ENCODE assay signal across 37 cellular contexts in genomic region chr14:77199590-77199989, GRCh38. TPM values are rescaled to one million over a fixed set of nuclear protein-coding genes. Genes with fewer than 3 reads are reported as not detected.
"Had no signal": no experiment of that assay in that cellular context is flagged by ENCODE, and none has a peak within 500 bp of the region (broad histone marks: within the 10 kb centered on the region; RNA-seq: fewer than 3 reads in every experiment).

No MANE protein-coding gene starts in this region.

- H3K27ac ChIP-seq: brain microvascular endothelial cell, Peyer's patch, VCaP had no signal

- H3K36me3 Mint-ChIP-seq: activated naive CD4-positive, alpha-beta T cell treated with anti-CD3 and anti-CD28 coated beads, Interleukin-2, amount 50 U/mL, for 24 hours; activated naive CD8-positive, alpha-beta T cell treated with anti-CD3 and anti-CD28 coated beads, Interleukin-2, amount 10 ng/mL, durations not matched to agents 7 days and 5 days; T-cell had no signal

- H3K4me3 Mint-ChIP-seq: activated CD4-positive, alpha-beta T cell treated with anti-CD3 and anti-CD28 coated beads, Interleukin-2, amount 10 ng/mL, durations not matched to agents 24 days and 14 days; activated CD8-positive, alpha-beta T cell treated with anti-CD3 and anti-CD28 coated beads for 36 hours; activated naive CD4-positive, alpha-beta T cell treated with anti-CD3 and anti-CD28 coated beads, Interleukin-2, amount 50 U/mL, for 24 hours; activated naive CD8-positive, alpha-beta T cell treated with anti-CD3 and anti-CD28 coated beads, Interleukin-2, amount 10 ng/mL, durations not matched to agents 7 days and 5 days; activated T-cell treated with anti-CD3 and anti-CD28 coated beads, Interleukin-2, amount 50 U/mL, for 72 hours; T-cell had no signal

- H3K4me1 Mint-ChIP-seq: activated CD4-positive, alpha-beta T cell treated with anti-CD3 and anti-CD28 coated beads, Interleukin-2, amount 10 ng/mL, durations not matched to agents 24 days and 14 days; activated naive CD4-positive, alpha-beta T cell treated with anti-CD3 and anti-CD28 coated beads, Interleukin-2, amount 50 U/mL, for 24 hours; activated naive CD8-positive, alpha-beta T cell treated with anti-CD3 and anti-CD28 coated beads, Interleukin-2, amount 10 ng/mL, durations not matched to agents 7 days and 5 days; T-cell had no signal

- H3K9me3 Mint-ChIP-seq: activated CD4-positive, alpha-beta T cell treated with anti-CD3 and anti-CD28 coated beads, Interleukin-2, amount 10 ng/mL, durations not matched to agents 24 days and 14 days; activated CD8-positive, alpha-beta T cell treated with anti-CD3 and anti-CD28 coated beads for 36 hours; activated naive CD4-positive, alpha-beta T cell treated with anti-CD3 and anti-CD28 coated beads, Interleukin-2, amount 50 U/mL, for 24 hours; activated naive CD8-positive, alpha-beta T cell treated with anti-CD3 and anti-CD28 coated beads, Interleukin-2, amount 10 ng/mL, durations not matched to agents 7 days and 5 days; activated T-cell treated with anti-CD3 and anti-CD28 coated beads, Interleukin-2, amount 50 U/mL, for 72 hours; activated T-helper 2 cell treated with anti-CD3 and anti-CD28 coated beads, Interferon-gamma antibody, Interleukin-2, Interleukin-4, amounts not matched to agents 10 μg/mL and 5 μg/mL and 100 μg/mL, durations not matched to agents 14 hours and 24 hours and 36 hours; T-cell had no signal

- H3K4me3 ChIP-seq: MG63, Peyer's patch had no signal

- H3K9me3 ChIP-seq: MG63, Peyer's patch had no signal

- H3K36me3 ChIP-seq: brain microvascular endothelial cell, MG63, Peyer's patch had no signal

- ATAC-seq: activated CD8-positive, alpha-beta T cell treated with anti-CD3 and anti-CD28 coated beads for 36 hours; activated T-cell treated with anti-CD3 and anti-CD28 coated beads, Interleukin-2, amount 50 U/mL, for 72 hours; PC-3; Right ventricle myocardium inferior; SK-N-SH treated with all-trans-retinoic acid at 6 μM for 48 hours; T-cell had no signal

- DNase-seq: activated CD4-positive, alpha-beta T cell treated with anti-CD3 and anti-CD28 coated beads, Interleukin-2, amount 10 ng/mL, durations not matched to agents 24 days and 14 days; activated CD4-positive, alpha-beta T cell treated with anti-CD3 and anti-CD28 coated beads, Interleukin-2, amount 50 U/mL, for 4 hours; activated CD4-positive, CD25-positive, alpha-beta regulatory T cell; activated CD8-positive, alpha-beta T cell treated with anti-CD3 and anti-CD28 coated beads for 36 hours; activated gamma-delta T cell; activated naive CD4-positive, alpha-beta T cell treated with Interleukin-2 at 50 U/mL for 16 hours; activated T-cell treated with anti-CD3 and anti-CD28 coated beads, Interleukin-2, amount 50 U/mL, for 1 hour; activated T-cell treated with anti-CD3 and anti-CD28 coated beads, Interleukin-2, amount 50 U/mL, for 72 hours; anterior cingulate cortex; brain microvascular endothelial cell; central memory CD4-positive, alpha-beta T cell; Kasumi-1; KG1; MG63; NCI-H1048; NCI-H1105 treated with DMSO at 0.1 percent for 48 hours; NCI-H1436; NCI-H2029; NCI-H2107; NCI-H510A; NCI-H526; NCI-H748 treated with DMSO at 0.1 percent for 48 hours; NK-92 treated with Interleukin-12 subunit alpha and Interleukin-12 subunit beta, amount 100 ng/mL, for 24 hours; PC-3; Peyer's patch; RPMI8226; SIG-M5; T-cell; T-helper 2 cell; T-helper 9 cell had no signal

- H3K4me1 ChIP-seq: Peyer's patch had no signal

- H3K27ac Mint-ChIP-seq: activated CD4-positive, alpha-beta T cell treated with anti-CD3 and anti-CD28 coated beads, Interleukin-2, amount 10 ng/mL, durations not matched to agents 24 days and 14 days; activated CD8-positive, alpha-beta T cell treated with anti-CD3 and anti-CD28 coated beads for 36 hours; activated naive CD4-positive, alpha-beta T cell treated with anti-CD3 and anti-CD28 coated beads, Interleukin-2, amount 50 U/mL, for 24 hours; activated naive CD8-positive, alpha-beta T cell treated with anti-CD3 and anti-CD28 coated beads, Interleukin-2, amount 10 ng/mL, durations not matched to agents 7 days and 5 days; activated T-cell treated with anti-CD3 and anti-CD28 coated beads, Interleukin-2, amount 50 U/mL, for 72 hours; activated T-helper 2 cell treated with anti-CD3 and anti-CD28 coated beads, Interferon-gamma antibody, Interleukin-2, Interleukin-4, amounts not matched to agents 10 μg/mL and 5 μg/mL and 100 μg/mL, durations not matched to agents 14 hours and 24 hours and 36 hours; T-cell had no signal

- H3K27me3 ChIP-seq: brain microvascular endothelial cell, MG63, Peyer's patch had no signal

RNA-seq across cellular contexts. Expression of gene ZDHHC22, which starts 58.0 kb away (rescaled TPM):
- total RNA-seq: activated CD4-positive, alpha-beta T cell treated with anti-CD3 and anti-CD28 coated beads, Interleukin-2, amount 10 ng/mL, durations not matched to agents 24 days and 14 days; activated CD8-positive, alpha-beta memory T cell treated with anti-CD3 and anti-CD28 coated beads for 36 hours; activated CD8-positive, alpha-beta T cell treated with anti-CD3 and anti-CD28 coated beads for 36 hours; activated naive CD8-positive, alpha-beta T cell treated with anti-CD3 and anti-CD28 coated beads, Interleukin-2, amount 10 ng/mL, durations not matched to agents 7 days and 5 days; activated T-cell treated with anti-CD3 and anti-CD28 coated beads, Interleukin-2, amount 50 U/mL, for 72 hours; activated T-helper 2 cell treated with anti-CD3 and anti-CD28 coated beads, Interferon-gamma antibody, Interleukin-2, Interleukin-4, amounts not matched to agents 10 μg/mL and 5 μg/mL and 100 μg/mL, durations not matched to agents 14 hours and 24 hours and 36 hours; Right ventricle myocardium inferior had no signal
